In genomic region chr5:180777475-180777874, GRCh38 we compare ENCODE assay signal across 4 cellular contexts. TPM values are rescaled to one million over a fixed set of nuclear protein-coding genes. Genes with fewer than 3 reads are reported as not detected.
"Had no signal": no experiment of that assay in that cellular context is flagged by ENCODE, and none has a peak within 500 bp of the region (broad histone marks: within the 10 kb centered on the region; RNA-seq: fewer than 3 reads in every experiment).

No MANE protein-coding gene starts in this region.

- DNase-seq: GDM1, GF-D8 had no signal

- H3K4me3 ChIP-seq: GM12878 had no signal

RNA-seq across cellular contexts. Expression of gene OR2Y1, which starts 37.6 kb away (rescaled TPM):
- total RNA-seq: G401, GM12878 had no signal
